ENCODE assay signal across 19 cellular contexts in the genomic region with DNA sequence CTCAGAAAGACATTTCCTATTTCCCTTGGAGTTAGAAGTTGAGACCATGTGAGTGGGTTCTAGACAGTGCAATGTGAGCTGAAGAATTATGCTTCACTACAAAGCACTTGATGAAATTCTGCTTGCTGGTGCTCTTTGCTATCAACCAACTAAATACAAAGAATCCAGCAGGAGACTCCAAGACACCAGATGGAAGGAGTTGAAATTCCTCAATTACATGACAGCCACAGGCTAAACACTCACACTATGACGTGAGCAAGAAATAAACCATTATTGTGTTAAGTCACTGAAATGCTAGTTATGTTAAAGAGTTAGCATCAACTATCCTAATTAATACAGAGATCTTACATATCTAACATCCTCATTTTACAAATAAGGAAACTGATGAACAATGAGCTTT.
"Had no signal": no experiment of that assay in that cellular context is flagged by ENCODE, and none has a peak within 500 bp of the region (broad histone marks: within the 10 kb centered on the region; RNA-seq: fewer than 3 reads in every experiment).

No MANE protein-coding gene starts in this region.

- DNase-seq: activated B cell treated with CpG ODN at 0.5 μM for 24 hours; activated CD4-positive, alpha-beta T cell treated with anti-CD3 and anti-CD28 coated beads, Interleukin-2, amount 10 ng/mL, durations not matched to agents 24 days and 14 days; activated CD8-positive, alpha-beta memory T cell treated with anti-CD3 and anti-CD28 coated beads, Interleukin-2, amount 50 U/mL, for 48 hours; activated gamma-delta T cell treated with Interleukin-2 at 50 U/mL for 16 hours; amygdala; brain microvascular endothelial cell; cortex of kidney; effector CD4-positive, alpha-beta T cell; mucosa of descending colon; naive thymus-derived CD8-positive, alpha-beta T cell; retina; T-helper 2 cell; uterus had no signal

- H3K9me3 Mint-ChIP-seq: activated B cell treated with CpG ODN at 0.5 μM for 24 hours; activated CD4-positive, alpha-beta T cell treated with anti-CD3 and anti-CD28 coated beads, Interleukin-2, amount 10 ng/mL, durations not matched to agents 24 days and 14 days; central memory CD8-positive, alpha-beta T cell; naive thymus-derived CD8-positive, alpha-beta T cell; stimulated activated effector memory CD8-positive, alpha-beta T cell treated with anti-CD3 and anti-CD28 coated beads, Interleukin-12 subunit alpha, Interleukin-12 subunit beta, amount 100 ng/mL, for 72 hours had no signal

- H3K27ac Mint-ChIP-seq: activated B cell treated with CpG ODN at 0.5 μM for 24 hours; activated CD4-positive, alpha-beta T cell treated with anti-CD3 and anti-CD28 coated beads, Interleukin-2, amount 10 ng/mL, durations not matched to agents 24 days and 14 days; activated naive CD8-positive, alpha-beta T cell; naive thymus-derived CD8-positive, alpha-beta T cell; stimulated activated effector memory CD8-positive, alpha-beta T cell treated with anti-CD3 and anti-CD28 coated beads, Interleukin-12 subunit alpha, Interleukin-12 subunit beta, amount 100 ng/mL, for 72 hours had no signal

- H3K27ac ChIP-seq: brain microvascular endothelial cell, gastroesophageal sphincter, neutrophil, uterus had no signal

- ATAC-seq: gastroesophageal sphincter; mucosa of descending colon; naive thymus-derived CD8-positive, alpha-beta T cell; stimulated activated effector memory CD8-positive, alpha-beta T cell treated with anti-CD3 and anti-CD28 coated beads, Interleukin-12 subunit alpha, Interleukin-12 subunit beta, amount 100 ng/mL, for 72 hours had no signal

- H3K4me3 ChIP-seq: esophagus muscularis mucosa, gastroesophageal sphincter, mucosa of descending colon, uterus had no signal

- H3K4me3 Mint-ChIP-seq: activated B cell treated with CpG ODN at 0.5 μM for 24 hours; activated CD4-positive, alpha-beta T cell treated with anti-CD3 and anti-CD28 coated beads, Interleukin-2, amount 10 ng/mL, durations not matched to agents 24 days and 14 days; activated naive CD8-positive, alpha-beta T cell; central memory CD8-positive, alpha-beta T cell; naive thymus-derived CD8-positive, alpha-beta T cell; stimulated activated effector memory CD8-positive, alpha-beta T cell treated with anti-CD3 and anti-CD28 coated beads, Interleukin-12 subunit alpha, Interleukin-12 subunit beta, amount 100 ng/mL, for 72 hours had no signal

- H3K27me3 ChIP-seq: brain microvascular endothelial cell, esophagus muscularis mucosa, gastroesophageal sphincter, neutrophil, uterus had no signal

- H3K9me3 ChIP-seq: esophagus muscularis mucosa, gastroesophageal sphincter, mucosa of descending colon, neutrophil, uterus had no signal

- H3K27me3 Mint-ChIP-seq: activated B cell treated with CpG ODN at 0.5 μM for 24 hours; activated CD4-positive, alpha-beta T cell treated with anti-CD3 and anti-CD28 coated beads, Interleukin-2, amount 10 ng/mL, durations not matched to agents 24 days and 14 days; activated naive CD8-positive, alpha-beta T cell; central memory CD8-positive, alpha-beta T cell; naive thymus-derived CD8-positive, alpha-beta T cell had no signal

- H3K4me1 ChIP-seq: uterus had no signal

- H3K36me3 ChIP-seq: brain microvascular endothelial cell, esophagus muscularis mucosa, gastroesophageal sphincter, neutrophil, uterus had no signal
